Comparison of ENCODE assay signal across 11 cellular contexts in genomic region chr1:31683997-31684396, GRCh38. TPM values are rescaled to one million over a fixed set of nuclear protein-coding genes. Genes with fewer than 3 reads are reported as not detected.
DNase-seq lines count a peak whose midpoint lies in the region; ATAC-seq, FAIRE-seq and TF ChIP-seq lines count a peak whose summit lies in the region.
"Had no signal": no experiment of that assay in that cellular context is flagged by ENCODE, and none has a peak within 500 bp of the region (broad histone marks: within the 10 kb centered on the region; RNA-seq: fewer than 3 reads in every experiment).

No MANE protein-coding gene starts in this region.

- H3K27ac ChIP-seq in keratinocyte (ENCODE audit: control insufficient read depth, insufficient read depth, low read length), result no peak overlapping the region

- DNase-seq in 8988T, result peak; percentile 53
- DNase-seq in UCSD-AML1 (lab: John Stamatoyannopoulos, UW; ENCODE audit: unreplicated experiment), result peak; percentile 14
- no peak for DNase-seq in keratinocyte (ENCODE audit: low read depth, low spot score)
- DNase-seq: amniotic stem cell, T-cell had no signal

- H3K4me3 ChIP-seq in keratinocyte (ENCODE audit: control insufficient read depth in 2 of 3, extremely low read depth in 1 of 3, insufficient read depth in 2 of 3, low read depth in 1 of 3, low read length in 3 of 3), result no peak overlapping the region

- H3K79me2 ChIP-seq in keratinocyte (ENCODE audit: control insufficient read depth, insufficient read depth, low read length), result no peaks in the 10 kb centered on the region

- no peak overlapping the region for H2AFZ ChIP-seq in keratinocyte (ENCODE audit: control insufficient read depth, low read length)

- TF ChIP-seq CTCF in GM12874 (IDR thresholded peaks at IDR 0.05; ENCODE audit: insufficient read depth, low read depth, low read length) (peak; percentile 73), keratinocyte (optimal IDR thresholded peaks at IDR 0.05 in 1 of 3, IDR thresholded peaks at IDR 0.05 in 1 of 3, conservative IDR thresholded peaks at IDR 0.05 in 1 of 3; ENCODE audit: extremely low read depth in 1 of 3, insufficient read depth in 2 of 3, low read length in 3 of 3) (peak; percentile 30 to 52 (median 42))

- H3K27me3 ChIP-seq in keratinocyte (ENCODE audit: control insufficient read depth, extremely low read depth, insufficient read depth, low read length), result no peaks in the 10 kb centered on the region

- no peak for FAIRE-seq in keratinocyte (lab: Jason Lieb, UNC)

- no peaks in the 10 kb centered on the region for H4K20me1 ChIP-seq in keratinocyte (ENCODE audit: control insufficient read depth, extremely low read depth, insufficient read depth, low read length)

- H3K4me2 ChIP-seq in keratinocyte (ENCODE audit: control insufficient read depth, extremely low read depth, insufficient read depth, low read depth, low read length), result no peak overlapping the region

- ATAC-seq in HG02678 (IDR thresholded peaks at IDR 0.05; ENCODE audit: unreplicated experiment) (no peak), HG02938 (IDR thresholded peaks at IDR 0.05; ENCODE audit: unreplicated experiment) (no peak), HG02763 (IDR thresholded peaks at IDR 0.05; ENCODE audit: unreplicated experiment) (no peak), GM19455 (IDR thresholded peaks at IDR 0.05; ENCODE audit: unreplicated experiment) (no peak)
- ATAC-seq: T-cell had no signal

- no peaks in the 10 kb centered on the region for H3K4me1 ChIP-seq in keratinocyte (ENCODE audit: control insufficient read depth, extremely low read depth, insufficient read depth, low read length)

- dilution Hi-C loops in keratinocyte (cut with MboI; ENCODE audit: extremely low pct_ligation_motif_present, low sequenced_read_pairs), result no loop called here

- H3K9me3 ChIP-seq in keratinocyte (ENCODE audit: control insufficient read depth, low read depth, low read length), result no peaks in the 10 kb centered on the region

- H3K9me1 ChIP-seq in keratinocyte (ENCODE audit: control insufficient read depth, extremely low read depth, insufficient read depth, low read length), result no peaks in the 10 kb centered on the region

- H3K9ac ChIP-seq in keratinocyte (ENCODE audit: control insufficient read depth, extremely low read depth, insufficient read depth, low read length), result no peak overlapping the region

- H3K36me3 ChIP-seq in keratinocyte (ENCODE audit: control insufficient read depth in 2 of 2, extremely low read depth in 1 of 2, insufficient read depth in 2 of 2, low read length in 2 of 2), result peaks cover 57 to 68% of the 10 kb centered on the region in 2 experiments

RNA-seq across cellular contexts. Expression of gene COL16A1, which starts 19.8 kb away (rescaled TPM):
- 31.2 to 75.5 TPM (median 43.4 TPM) in 3 replicates for polyA plus RNA-seq in keratinocyte
- polyA plus RNA-seq in keratinocyte (2011; ENCODE audit: low read depth), result 39.2 TPM
- polyA plus RNA-seq in keratinocyte (2011; cell fraction: cytosol; rRNA removed), result 5.4 and 11.0 TPM in 2 replicates
- 155 and 217 TPM in 2 replicates for polyA plus RNA-seq in keratinocyte (2011; cell fraction: nucleus; rRNA removed)
- polyA plus RNA-seq in keratinocyte (2012; ENCODE audit: low replicate concordance), result 49.0 and 79.2 TPM in 2 replicates
- 55.1 to 84.1 TPM (median 79.1 TPM) in 3 replicates for polyA minus RNA-seq in keratinocyte
- polyA minus RNA-seq in keratinocyte (2011; cell fraction: cytosol; rRNA and poly(A)+ RNA removed), result 33.4 TPM
- polyA minus RNA-seq in keratinocyte (2011; cell fraction: nucleus; rRNA and poly(A)+ RNA removed), result 157 and 192 TPM in 2 replicates
- polyA plus RNA-seq: IgD-negative memory B cell had no signal

RNA-seq across cellular contexts. Expression of gene PEF1, which starts 39.3 kb away (rescaled TPM):
- polyA plus RNA-seq in keratinocyte, result 72.2 to 107 TPM (median 90.1 TPM) in 3 replicates
- 33.3 TPM for polyA plus RNA-seq in keratinocyte (2011; ENCODE audit: low read depth)
- polyA plus RNA-seq in keratinocyte (2011; cell fraction: cytosol; rRNA removed), result 83.2 and 85.4 TPM in 2 replicates
- polyA plus RNA-seq in keratinocyte (2011; cell fraction: nucleus; rRNA removed), result 59.0 and 66.8 TPM in 2 replicates
- 67.9 and 68.1 TPM in 2 replicates for polyA plus RNA-seq in keratinocyte (2012; ENCODE audit: low replicate concordance)
- polyA minus RNA-seq in keratinocyte, result 99.8 to 160 TPM (median 138 TPM) in 3 replicates
- polyA minus RNA-seq in keratinocyte (2011; cell fraction: cytosol; rRNA and poly(A)+ RNA removed), result 80.4 TPM
- 29.3 and 34.7 TPM in 2 replicates for polyA minus RNA-seq in keratinocyte (2011; cell fraction: nucleus; rRNA and poly(A)+ RNA removed)
